8 cellular contexts compared by ENCODE assay signal in genomic region chr3:183766745-183767606, GRCh38. TPM values are rescaled to one million over a fixed set of nuclear protein-coding genes. Genes with fewer than 3 reads are reported as not detected.
DNase-seq lines count a peak whose midpoint lies in the region; ATAC-seq and TF ChIP-seq lines count a peak whose summit lies in the region.

No MANE protein-coding gene starts in this region.

- no peaks in the 10 kb centered on the region for H3K27me3 Mint-ChIP-seq in CD14-positive monocyte (ENCODE audit: low read depth in 3 of 3)

- H3K4me3 Mint-ChIP-seq in CD14-positive monocyte = no peak overlapping the region

- DNase-seq in CD14-positive monocyte (ENCODE audit: low spot score) (peak; percentile 58), RKO (ENCODE audit: low spot score) (peak; percentile 73), activated T-helper 1 cell treated with Interleukin-2 at 50 U/mL for 16 hours (ENCODE audit: low read depth) (peak; percentile 38), fibroblast of the conjunctiva (ENCODE audit: low read depth) (peak; percentile 65), superior temporal gyrus (ENCODE audit: extremely low spot score) (peak; percentile 94)

- H3K36me3 ChIP-seq in KMS-11 (ENCODE audit: insufficient read depth) (peaks cover under 1% of the 10 kb centered on the region; the same call in 1 of the 2 replicates), neutrophil (peaks cover 5% of the 10 kb centered on the region)

- ATAC-seq in GM19452 (IDR thresholded peaks at IDR 0.05; ENCODE audit: unreplicated experiment) = peak; percentile 76

- no peak overlapping the region for H2AFZ ChIP-seq in KMS-11 (ENCODE audit: low read depth)

- no peaks in the 10 kb centered on the region for H3K27me3 ChIP-seq in KMS-11 (ENCODE audit: insufficient read depth, low read depth)
- no peaks in the 10 kb centered on the region for H3K27me3 ChIP-seq in neutrophil

- H3K4me2 ChIP-seq in KMS-11 = no peak overlapping the region

- intact Hi-C loops in CD14-positive monocyte (cut with micrococcal nuclease) = loop anchor here (2.0 to 5.0 kb wide), 2 partner anchors 295 to 298 kb away; no protein-coding TSS in a partner anchor

- no peaks in the 10 kb centered on the region for H3K9me3 Mint-ChIP-seq in CD14-positive monocyte

- H3K4me1 ChIP-seq in KMS-11 (ENCODE audit: low read depth, poor library complexity, severe bottlenecking) = no peaks in the 10 kb centered on the region
- peaks cover 7 to 17% of the 10 kb centered on the region in 2 experiments for H3K4me1 ChIP-seq in neutrophil (ENCODE audit: control insufficient read depth in 1 of 2, insufficient read depth in 1 of 2, low read depth in 1 of 2, low read length in 1 of 2)

- H3K4me3 ChIP-seq in KMS-11 (IDR thresholded peaks at IDR 0.05; ENCODE audit: insufficient read depth, low read depth, low read length) (no peak overlapping the region), neutrophil (ENCODE audit: low read depth in 1 of 2, low read length in 1 of 2) (no peak overlapping the region)

- H3K9me3 ChIP-seq in neutrophil = no peaks in the 10 kb centered on the region

- no peak overlapping the region for H3K9ac ChIP-seq in KMS-11

- peak overlapping the region in 2 of 7 donors; percentile 6 to 48 for H3K27ac Mint-ChIP-seq in CD14-positive monocyte

- peaks cover 17 to 61% of the 10 kb centered on the region in 2 donors for H3K36me3 Mint-ChIP-seq in CD14-positive monocyte

- H3K27ac ChIP-seq in KMS-11 (no peak overlapping the region), neutrophil (no peak overlapping the region)

- H3K4me1 Mint-ChIP-seq in CD14-positive monocyte = peaks cover 16% of the 10 kb centered on the region

- H3K79me2 ChIP-seq in KMS-11 (ENCODE audit: insufficient read depth, low read depth) = no peaks in the 10 kb centered on the region

- no peaks in the 10 kb centered on the region for H4K20me1 ChIP-seq in KMS-11 (ENCODE audit: insufficient read depth)

- TF ChIP-seq CTCF in CD14-positive monocyte (IDR thresholded peaks at IDR 0.05) (peak; percentile 86), KMS-11 (conservative IDR thresholded peaks at IDR 0.05; ENCODE audit: low read depth, low read length) (peak; percentile 88), neutrophil (IDR thresholded peaks at IDR 0.05) (peak; percentile 60)

RNA-seq across cellular contexts. Expression of gene MAP6D1, which starts 58.4 kb away (rescaled TPM):
- under 1 TPM in 1 of 2 donors, not detected in 1; 0.18 TPM for polyA plus RNA-seq in CD14-positive monocyte

Comparison
In these comparisons a context has a peak if more than half of its experiments do, and no peak if none do; other contexts are left out.
1. DNase-seq: peak in every context shown above with its lines; median percentile 94 in superior temporal gyrus; 73 in RKO; 65 in fibroblast of the conjunctiva; 58 in CD14-positive monocyte; 38 in activated T-helper 1 cell treated with Interleukin-2 at 50 U/mL for 16 hours.